25 cellular contexts compared by ENCODE assay signal in the genomic region with DNA sequence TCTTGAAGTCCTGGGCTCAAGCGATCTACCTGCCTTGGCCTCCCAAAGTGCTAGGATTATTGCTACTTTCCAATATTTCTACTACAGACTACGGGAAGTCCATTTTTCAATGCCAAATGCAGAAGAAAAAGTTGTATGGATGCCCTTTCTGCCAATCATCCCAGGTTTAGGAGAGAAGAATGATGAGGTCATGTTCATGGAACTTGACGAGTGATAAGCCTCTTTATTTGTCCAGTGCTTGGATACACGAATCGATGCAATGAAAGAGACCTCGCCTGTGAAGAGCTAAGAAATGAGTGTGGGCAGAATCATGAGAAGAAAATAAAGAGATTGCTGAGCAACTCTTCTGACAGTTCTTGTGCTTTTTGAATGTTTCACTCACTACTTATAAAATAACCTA.
DNase-seq lines count a peak whose midpoint lies in the region; ATAC-seq and TF ChIP-seq lines count a peak whose summit lies in the region.
"Had no signal": no experiment of that assay in that cellular context is flagged by ENCODE, and none has a peak within 500 bp of the region (broad histone marks: within the 10 kb centered on the region; RNA-seq: fewer than 3 reads in every experiment).

No MANE protein-coding gene starts in this region.

- peak; percentile 86 for DNase-seq in NCI-H226
- peak; percentile 11 to 31 for DNase-seq in cardiac fibroblast (ENCODE audit: low read depth in 2 of 2)
- peak; percentile 37 for DNase-seq in kidney glomerular epithelial cell (lab: John Stamatoyannopoulos, UW)
- peak; percentile 13 for DNase-seq in retinal pigment epithelial cell (ENCODE audit: low read depth)
- no peak for DNase-seq in effector CD8-positive, alpha-beta T cell (lab: John Stamatoyannopoulos, UW)
- DNase-seq: activated CD4-positive, alpha-beta T cell treated with anti-CD3 and anti-CD28 coated beads, Interleukin-2, amount 10 ng/mL, durations not matched to agents 7 days and 5 days; activated gamma-delta T cell treated with Interleukin-2 at 50 U/mL for 16 hours; activated T-cell treated with anti-CD3 and anti-CD28 coated beads, Interleukin-2, amount 50 U/mL, for 24 hours; colonic mucosa; DMS153; endodermal cell; foreskin melanocyte; natural killer cell; NCI-H2081; NCI-H510A; ovary; sigmoid colon; stimulated activated CD4-positive, alpha-beta T cell treated with anti-CD3 and anti-CD28 coated beads, Interleukin-15, amount 100 ng/mL, for 24 hours; stimulated activated naive B cell treated with anti-CD40 and anti-IgM and Interleukin-4, amounts not matched to agents 10 μg/mL and 1 μg/mL and 100 μg/mL, for 72 hours; T-helper 2 cell had no signal

- H3K4me3 ChIP-seq in cardiac fibroblast (replicated peaks in 1 of 2; ENCODE audit: low read depth in 2 of 2, low read length in 2 of 2) (no peak overlapping the region), retinal pigment epithelial cell (ENCODE audit: low read length) (no peak overlapping the region)
- H3K4me3 ChIP-seq: colonic mucosa, ovary, sigmoid colon had no signal

- TF ChIP-seq CTCF in cardiac fibroblast (IDR thresholded peaks at IDR 0.05; ENCODE audit: low read depth, low read length) (no peak), retinal pigment epithelial cell (conservative IDR thresholded peaks at IDR 0.05; ENCODE audit: low read depth, low read length) (no peak)

- ATAC-seq in GM18907 (IDR thresholded peaks at IDR 0.05; ENCODE audit: unreplicated experiment) (no peak), GM18861 (IDR thresholded peaks at IDR 0.05; ENCODE audit: unreplicated experiment) (no peak), GM18873 (IDR thresholded peaks at IDR 0.05; ENCODE audit: low FRiP score, unreplicated experiment) (no peak)
- ATAC-seq: esophagus mucosa; natural killer cell; SK-N-SH treated with all-trans-retinoic acid at 6 μM for 48 hours; stimulated activated naive B cell treated with anti-CD40 and anti-IgM and Interleukin-4, amounts not matched to agents 10 μg/mL and 1 μg/mL and 100 μg/mL, for 72 hours had no signal
